In the genomic region with DNA sequence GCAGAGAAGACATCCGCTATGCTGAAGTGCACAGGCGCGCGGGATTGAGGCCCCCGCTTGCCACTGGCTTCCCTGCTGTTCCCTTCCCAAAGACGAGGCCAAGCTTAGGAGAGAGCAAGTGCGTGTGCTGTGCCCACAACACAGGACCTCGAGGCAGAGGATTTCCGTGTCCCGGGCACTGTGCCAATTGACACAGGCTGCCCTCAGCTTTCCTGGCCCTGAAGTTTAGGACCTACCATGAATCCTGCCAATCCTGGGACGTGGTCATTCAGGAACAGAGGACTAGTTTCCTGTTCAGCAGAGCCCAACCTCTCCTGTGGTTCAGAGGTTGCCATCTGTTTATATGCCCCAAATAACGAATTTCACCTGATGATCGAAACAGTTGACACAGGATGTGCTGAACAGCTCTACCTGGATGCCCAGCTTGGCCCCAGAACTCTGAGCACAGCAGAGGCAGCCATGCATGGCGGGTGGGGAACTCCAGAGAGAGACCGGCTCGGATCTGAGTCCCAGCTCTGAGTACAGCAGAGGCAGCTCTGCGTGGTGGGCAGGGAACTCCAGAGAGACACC, we compare ENCODE assay signal across 12 cellular contexts. TPM values are rescaled to one million over a fixed set of nuclear protein-coding genes. Genes with fewer than 3 reads are reported as not detected.
DNase-seq lines count a peak whose midpoint lies in the region; ATAC-seq and TF ChIP-seq lines count a peak whose summit lies in the region.
"Had no signal": no experiment of that assay in that cellular context is flagged by ENCODE, and none has a peak within 500 bp of the region (broad histone marks: within the 10 kb centered on the region; RNA-seq: fewer than 3 reads in every experiment).

No MANE protein-coding gene starts in this region.

- no peaks in the 10 kb centered on the region for H3K36me3 ChIP-seq in Karpas-422 (ENCODE audit: insufficient read depth, low read length)
- peaks cover 5 to 15% of the 10 kb centered on the region in 2 donors for H3K36me3 ChIP-seq in muscle layer of duodenum (ENCODE audit: control insufficient read depth in 1 of 2, insufficient read depth in 2 of 2, low read length in 2 of 2)

- H3K9ac ChIP-seq in Karpas-422 (ENCODE audit: low read length): peak overlapping the region; percentile 73

- H3K9me2 ChIP-seq in Karpas-422 (replicated peaks; ENCODE audit: insufficient read depth, low read length): no peaks in the 10 kb centered on the region

- H2AFZ ChIP-seq in Karpas-422 (ENCODE audit: low read length): no peak overlapping the region

- in situ Hi-C loops in GM13977 (cut with MboI; ENCODE audit: low pct_unique_long_range_greater_than_20kb, low sequenced_read_pairs, unreplicated experiment): no loop called here

- H3K9me3 ChIP-seq in Karpas-422 (ENCODE audit: low read length) (no peaks in the 10 kb centered on the region), muscle layer of duodenum (ENCODE audit: control insufficient read depth in 1 of 2, low read length in 2 of 2) (no peaks in the 10 kb centered on the region)

- H3K27me3 ChIP-seq in Karpas-422 (ENCODE audit: low read length) (no peaks in the 10 kb centered on the region), muscle layer of duodenum (ENCODE audit: low read depth, low read length) (no peaks in the 10 kb centered on the region)

- peak; percentile 40 for ATAC-seq in GM21717 (IDR thresholded peaks at IDR 0.05; ENCODE audit: unreplicated experiment)
- ATAC-seq: HCT116 had no signal

- no peak for TF ChIP-seq CTCF in GM13977 (IDR thresholded peaks at IDR 0.05; ENCODE audit: extremely low read depth, insufficient read depth, missing control alignments)

- DNase-seq in GM13977 (ENCODE audit: low spot score) (peak; percentile 78), Karpas-422 (peak; percentile 78), islet precursor cell (no peak), NCI-H187 (lab: John Stamatoyannopoulos, UW) (no peak), DMS79 (lab: John Stamatoyannopoulos, UW) (no peak), midbrain (lab: John Stamatoyannopoulos, UW) (no peak)
- DNase-seq: activated T-cell treated with anti-CD3 and anti-CD28 coated beads for 4 hours, DND-41, NCI-H1092 had no signal

- no peaks in the 10 kb centered on the region; the same call in 1 of the 2 replicates for H4K20me1 ChIP-seq in Karpas-422 (ENCODE audit: insufficient read depth, low read depth, low read length)

- H3K4me1 ChIP-seq in Karpas-422 (ENCODE audit: low read length): peaks cover 75% of the 10 kb centered on the region
- peaks cover 7 to 14% of the 10 kb centered on the region in 2 donors for H3K4me1 ChIP-seq in muscle layer of duodenum (ENCODE audit: control insufficient read depth in 1 of 2, insufficient read depth in 2 of 2, low read length in 2 of 2)

- H3K79me2 ChIP-seq in Karpas-422 (ENCODE audit: low read length): peaks cover 37% of the 10 kb centered on the region

- H3K4me3 ChIP-seq in Karpas-422 (ENCODE audit: low read length) (peak overlapping the region; percentile 52), muscle layer of duodenum (ENCODE audit: low read depth in 1 of 2, low read length in 2 of 2) (no peak overlapping the region)

- H3K27ac ChIP-seq in Karpas-422 (ENCODE audit: low read length) (peak overlapping the region; percentile 96), muscle layer of duodenum (ENCODE audit: low read length) (peak overlapping the region; percentile 4)

- H3K4me2 ChIP-seq in Karpas-422 (ENCODE audit: low read depth, low read length, poor library complexity, severe bottlenecking): peak overlapping the region; percentile 69

RNA-seq across cellular contexts. Expression of gene SLC37A1, which starts 22.0 kb away (rescaled TPM):
- 47.1 and 51.4 TPM in 2 replicates for total RNA-seq in Karpas-422 (2014; rRNA removed; shearing (Covaris generic); ENCODE audit: low replicate concordance)

RNA-seq across cellular contexts. Expression of gene RSPH1, which starts 39.7 kb away (rescaled TPM):
- total RNA-seq in Karpas-422 (2014; rRNA removed; shearing (Covaris generic); ENCODE audit: low replicate concordance): 0.26 and 0.54 TPM in 2 replicates

Comparison
In these comparisons a context has a peak if more than half of its experiments do, and no peak if none do; other contexts are left out.
1. DNase-seq: peak in GM13977 (single experiment) and Karpas-422 (single experiment); none in islet precursor cell (single experiment), NCI-H187 (0 of 2), DMS79 (single experiment) and midbrain (single experiment).